Comparison of ENCODE assay signal across 21 cellular contexts in genomic region chr2:213220967-213221603, GRCh38.
A peak's percentile ranks its signal among the peaks of the same experiment; 100 is the strongest.
DNase-seq lines count a peak whose midpoint lies in the region; ATAC-seq, FAIRE-seq and TF ChIP-seq lines count a peak whose summit lies in the region.
"Had no signal": no experiment of that assay in that cellular context is flagged by ENCODE, and none has a peak within 500 bp of the region (broad histone marks: within the 10 kb centered on the region; RNA-seq: fewer than 3 reads in every experiment).

No MANE protein-coding gene starts in this region.

- H3K36me3 Mint-ChIP-seq in activated CD8-positive, alpha-beta memory T cell treated with anti-CD3 and anti-CD28 coated beads, Interleukin-2, amount 10 ng/mL, durations not matched to agents 7 days and 5 days = no peaks in the 10 kb centered on the region
- H3K36me3 Mint-ChIP-seq: activated naive CD8-positive, alpha-beta T cell treated with anti-CD3 and anti-CD28 coated beads for 36 hours had no signal

- no peaks in the 10 kb centered on the region for H3K4me1 ChIP-seq in GM12878 (ENCODE audit: control insufficient read depth, insufficient read depth, low read length)
- H3K4me1 ChIP-seq: BE2C, left ventricle myocardium inferior had no signal

- RAD21 ChIA-PET in GM12878 (lab: Charles Lee; ENCODE audit: unreplicated experiment) = no interaction called here

- H3K4me3 ChIP-seq in GM12875 (ENCODE audit: low read depth, low read length) = no peak overlapping the region
- no peak overlapping the region for H3K4me3 ChIP-seq in GM12878
- H3K4me3 ChIP-seq: cardiac muscle cell, left ventricle myocardium inferior, testis had no signal

- WGBS in GM12878 (ENCODE audit: insufficient coverage, insufficient replicate concordance, low lambda C conversion rate, missing lambda C conversion rate) = 68% methylated on average over 3 of the region's 3 CpGs

- POLR2A ChIA-PET in GM12878 (lab: Charles Lee) = no interaction called here

- TF ChIP-seq RAD21 in GM12878 (IDR thresholded peaks at IDR 0.05; ENCODE audit: insufficient read depth, low read depth, low read length) = peak; percentile 28; the same call in 1 of the 2 replicates

- H3K9ac ChIP-seq in GM12878 (ENCODE audit: control insufficient read depth, insufficient read depth, low read length) = no peak overlapping the region
- H3K9ac ChIP-seq: KMS-11 had no signal

- in situ Hi-C loops in GM12878 (cut with MboI) = no loop called here

- H3K9me3 Mint-ChIP-seq in activated CD8-positive, alpha-beta memory T cell treated with anti-CD3 and anti-CD28 coated beads, Interleukin-2, amount 10 ng/mL, durations not matched to agents 7 days and 5 days (ENCODE audit: low read depth) = no peaks in the 10 kb centered on the region
- H3K9me3 Mint-ChIP-seq: activated naive CD8-positive, alpha-beta T cell treated with anti-CD3 and anti-CD28 coated beads for 36 hours had no signal

- no peak for TF ChIP-seq POLR2A in GM12878 (IDR thresholded peaks at IDR 0.05; ENCODE audit: low read depth, low read length)

- no peaks in the 10 kb centered on the region for H3K79me2 ChIP-seq in GM12878 (ENCODE audit: control insufficient read depth, insufficient read depth, low read length)

- TF ChIP-seq CTCF in GM12875 (IDR thresholded peaks at IDR 0.05; ENCODE audit: borderline replicate concordance, insufficient read depth, low read depth, low read length) (0 out of 2 replicates have a peak, but pooled peaks have one; percentile 16), GM12878 (IDR thresholded peaks at IDR 0.05 in 2 of 3, conservative IDR thresholded peaks at IDR 0.05 in 1 of 3; ENCODE audit: control insufficient read depth in 2 of 3, extremely low read depth in 1 of 3, insufficient read depth in 1 of 3, low read depth in 3 of 3, low read length in 3 of 3) (0 out of 6 replicates have a peak, but pooled peaks of 1 of the 3 experiments have one; percentile 15)

- BruUV-seq in GM12878 (replicated peaks; lab: Mats Ljungman, UMichigan) = no TSS peak

- peaks cover 3% of the 10 kb centered on the region for H3K27me3 Mint-ChIP-seq in activated CD8-positive, alpha-beta memory T cell treated with anti-CD3 and anti-CD28 coated beads, Interleukin-2, amount 10 ng/mL, durations not matched to agents 7 days and 5 days
- H3K27me3 Mint-ChIP-seq: activated naive CD8-positive, alpha-beta T cell treated with anti-CD3 and anti-CD28 coated beads for 36 hours; progenitor cell of endocrine pancreas had no signal

- H3K27ac ChIP-seq in GM12878 (ENCODE audit: control insufficient read depth, insufficient read depth) = no peak overlapping the region
- H3K27ac ChIP-seq: cardiac muscle cell, KMS-11, left ventricle myocardium inferior, testis, VCaP had no signal

- no peaks in the 10 kb centered on the region for H3K27me3 ChIP-seq in GM12878 (replicated peaks in 1 of 2; ENCODE audit: control insufficient read depth in 2 of 2, insufficient read depth in 2 of 2, low read length in 1 of 2)
- H3K27me3 ChIP-seq: BE2C, cardiac muscle cell, testis had no signal

- no peak overlapping the region for H3K4me3 Mint-ChIP-seq in activated CD8-positive, alpha-beta memory T cell treated with anti-CD3 and anti-CD28 coated beads, Interleukin-2, amount 10 ng/mL, durations not matched to agents 7 days and 5 days
- H3K4me3 Mint-ChIP-seq: activated naive CD8-positive, alpha-beta T cell treated with anti-CD3 and anti-CD28 coated beads for 36 hours had no signal

- H3K4me1 Mint-ChIP-seq in activated CD8-positive, alpha-beta memory T cell treated with anti-CD3 and anti-CD28 coated beads, Interleukin-2, amount 10 ng/mL, durations not matched to agents 7 days and 5 days = peaks cover 3% of the 10 kb centered on the region

- CTCF ChIA-PET in GM12878 (lab: Yijun Ruan, JAX) = interaction anchor here (1.7 kb wide), 1 partner anchor 9 kb away, joined by 6 read pairs; no protein-coding TSS in a partner anchor
- CTCF ChIA-PET in activated CD8-positive, alpha-beta memory T cell treated with anti-CD3 and anti-CD28 coated beads, Interleukin-2, amount 10 ng/mL, durations not matched to agents 7 days and 5 days (lab: Charles Lee) = no interaction called here

- ATAC-seq in GM19468 (IDR thresholded peaks at IDR 0.05; ENCODE audit: extremely low read depth, unreplicated experiment) (peak; percentile 35), HG03175 (IDR thresholded peaks at IDR 0.05; ENCODE audit: unreplicated experiment) (peak; percentile 39), GM12878 (peak; percentile 79), GM21717 (IDR thresholded peaks at IDR 0.05; ENCODE audit: unreplicated experiment) (no peak)
- ATAC-seq in activated CD8-positive, alpha-beta memory T cell treated with anti-CD3 and anti-CD28 coated beads, Interleukin-2, amount 10 ng/mL, durations not matched to agents 7 days and 5 days = no peak
- ATAC-seq: PC-3 had no signal

- SMC1A ChIA-PET in GM12878 (lab: Charles Lee; ENCODE audit: uncharacterized antibody, unreplicated experiment) = interaction anchor here (0.9 to 1.6 kb wide), 5 partner anchors 9 to 182 kb away, joined by 3 to 5 read pairs (median 3); no protein-coding TSS in a partner anchor

- DNase-seq in GM12878 (ENCODE audit: low read depth, low spot score) (no peak), GOT3 (lab: John Stamatoyannopoulos, UW) (no peak), DMS53 (lab: John Stamatoyannopoulos, UW) (no peak)
- no peak for DNase-seq in activated CD8-positive, alpha-beta memory T cell treated with anti-CD3 and anti-CD28 coated beads, Interleukin-2, amount 10 ng/mL, durations not matched to agents 7 days and 5 days
- DNase-seq: activated naive CD8-positive, alpha-beta T cell treated with anti-CD3 and anti-CD28 coated beads for 36 hours; BE2C; effector CD8-positive, alpha-beta T cell; left ventricle myocardium inferior; NCI-H1694; NCI-H524 treated with DMSO at 0.1 percent for 48 hours; PC-3; SW 1271; testis had no signal

- no peaks in the 10 kb centered on the region for H4K20me1 ChIP-seq in GM12878 (ENCODE audit: control insufficient read depth, insufficient read depth)

- no peak for FAIRE-seq in GM12878 (lab: Jason Lieb, UNC)

- no peak overlapping the region for H3K27ac Mint-ChIP-seq in activated CD8-positive, alpha-beta memory T cell treated with anti-CD3 and anti-CD28 coated beads, Interleukin-2, amount 10 ng/mL, durations not matched to agents 7 days and 5 days
- H3K27ac Mint-ChIP-seq: activated naive CD8-positive, alpha-beta T cell treated with anti-CD3 and anti-CD28 coated beads for 36 hours; progenitor cell of endocrine pancreas had no signal

- no peak for TF ChIP-seq EP300 in GM12878 (IDR thresholded peaks at IDR 0.05; ENCODE audit: borderline replicate concordance in 1 of 2, control insufficient read depth in 1 of 2, low read depth in 2 of 2, low read length in 2 of 2)

- H3K4me2 ChIP-seq in GM12878 (ENCODE audit: control insufficient read depth, insufficient read depth) = no peak overlapping the region
- H3K4me2 ChIP-seq: KMS-11 had no signal

- intact Hi-C loops in GM12878 (cut with micrococcal nuclease; ENCODE audit: unreplicated experiment) = no loop called here

- H2AFZ ChIP-seq in GM12878 (ENCODE audit: control insufficient read depth, low read depth, low read length) = no peak overlapping the region

- no peaks in the 10 kb centered on the region for H3K36me3 ChIP-seq in GM12878 (ENCODE audit: control insufficient read depth in 2 of 2, insufficient read depth in 2 of 2, low read length in 1 of 2)
- H3K36me3 ChIP-seq: BE2C, cardiac muscle cell, left ventricle myocardium inferior had no signal

- H3K9me3 ChIP-seq in GM12878 (replicated peaks; ENCODE audit: control insufficient read depth, insufficient read depth, low read length) = peaks cover 1% of the 10 kb centered on the region; the same call in 2 of the 3 replicates
- H3K9me3 ChIP-seq: BE2C, left ventricle myocardium inferior, testis had no signal

TF ChIP-seq in GM12878, 131 proteins besides CTCF, POLR2A, EP300 and RAD21 (continues in another document):
- no peak for TF ChIP-seq BRCA1 (IDR thresholded peaks at IDR 0.05; ENCODE audit: low read depth, low read length)
- TF ChIP-seq RELA (IDR thresholded peaks at IDR 0.05; ENCODE audit: borderline replicate concordance, partially characterized antibody) = no peak
- TF ChIP-seq SIX5 (IDR thresholded peaks at IDR 0.05; ENCODE audit: low read depth, low read length, severe bottlenecking) = no peak
- no peak for TF ChIP-seq MAX (IDR thresholded peaks at IDR 0.05; ENCODE audit: low read depth, low read length)
- TF ChIP-seq JUND (IDR thresholded peaks at IDR 0.05; ENCODE audit: low read depth, low read length) = no peak
- TF ChIP-seq ZZZ3 (IDR thresholded peaks at IDR 0.05; ENCODE audit: control insufficient read depth, insufficient read length, low read depth) = no peak
- TF ChIP-seq, protein P1, sequence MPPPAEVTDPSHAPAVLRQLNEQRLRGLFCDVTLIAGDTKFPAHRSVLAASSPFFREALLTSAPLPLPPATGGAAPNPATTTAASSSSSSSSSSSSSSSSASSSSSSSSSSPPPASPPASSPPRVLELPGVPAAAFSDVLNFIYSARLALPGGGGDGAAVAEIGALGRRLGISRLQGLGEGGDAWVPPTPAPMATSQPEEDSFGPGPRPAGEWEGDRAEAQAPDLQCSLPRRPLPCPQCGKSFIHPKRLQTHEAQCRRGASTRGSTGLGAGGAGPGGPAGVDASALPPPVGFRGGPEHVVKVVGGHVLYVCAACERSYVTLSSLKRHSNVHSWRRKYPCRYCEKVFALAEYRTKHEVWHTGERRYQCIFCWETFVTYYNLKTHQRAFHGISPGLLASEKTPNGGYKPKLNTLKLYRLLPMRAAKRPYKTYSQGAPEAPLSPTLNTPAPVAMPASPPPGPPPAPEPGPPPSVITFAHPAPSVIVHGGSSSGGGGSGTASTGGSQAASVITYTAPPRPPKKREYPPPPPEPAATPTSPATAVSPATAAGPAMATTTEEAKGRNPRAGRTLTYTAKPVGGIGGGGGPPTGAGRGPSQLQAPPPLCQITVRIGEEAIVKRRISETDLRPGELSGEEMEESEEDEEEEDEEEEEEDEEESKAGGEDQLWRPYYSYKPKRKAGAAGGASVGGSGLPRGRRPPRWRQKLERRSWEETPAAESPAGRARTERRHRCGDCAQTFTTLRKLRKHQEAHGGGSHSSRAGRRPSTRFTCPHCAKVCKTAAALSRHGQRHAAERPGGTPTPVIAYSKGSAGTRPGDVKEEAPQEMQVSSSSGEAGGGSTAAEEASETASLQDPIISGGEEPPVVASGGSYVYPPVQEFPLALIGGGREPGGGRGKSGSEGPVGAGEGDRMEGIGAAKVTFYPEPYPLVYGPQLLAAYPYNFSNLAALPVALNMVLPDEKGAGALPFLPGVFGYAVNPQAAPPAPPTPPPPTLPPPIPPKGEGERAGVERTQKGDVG (CRISPR knock-in tag; IDR thresholded peaks at IDR 0.05) = no peak
- no peak for TF ChIP-seq GATAD2B (conservative IDR thresholded peaks at IDR 0.05; ENCODE audit: low read depth)
- no peak for TF ChIP-seq NRF1 (conservative IDR thresholded peaks at IDR 0.05; ENCODE audit: low read depth, low read length)

Comparison
In these comparisons a context has a peak if more than half of its experiments do, and no peak if none do; other contexts are left out.
1. ATAC-seq: peak in GM19468 (single experiment), HG03175 (single experiment) and GM12878 (single experiment); none in activated CD8-positive, alpha-beta memory T cell treated with anti-CD3 and anti-CD28 coated beads, Interleukin-2, amount 10 ng/mL, durations not matched to agents 7 days and 5 days (single experiment) and GM21717 (single experiment).